In genomic region chr6:3751019-3751729, GRCh38 we compare ENCODE assay signal across 1 cellular context.
TF ChIP-seq lines count a peak whose summit lies in the region.

Gene PXDC1, minus strand, starts transcription at chr6:3751713. Its CDS starts 182 bp downstream, at chr6:3751531.

TF ChIP-seq in HEK293, 187 proteins besides CTCF, POLR2A, EP300 and RAD21 (continued from another document):
- TF ChIP-seq PRDM2 (tag by site-specific recombination; IDR thresholded peaks at IDR 0.05; ENCODE audit: borderline replicate concordance): no peak
- TF ChIP-seq MEIS1 (CRISPR knock-in tag; IDR thresholded peaks at IDR 0.05; ENCODE audit: borderline replicate concordance): 0 out of 2 replicates have a peak, but pooled peaks have one; percentile 10
- peak; percentile 73; the same call in 1 of the 2 replicates for TF ChIP-seq PBX3 (CRISPR knock-in tag; IDR thresholded peaks at IDR 0.05)
- TF ChIP-seq ZNF335 (tag by site-specific recombination; conservative IDR thresholded peaks at IDR 0.05): peak; percentile 81
- TF ChIP-seq BCL11B (tag by site-specific recombination; IDR thresholded peaks at IDR 0.05; ENCODE audit: low read depth): no peak
- TF ChIP-seq ZNF274 (IDR thresholded peaks at IDR 0.05; ENCODE audit: low read length): no peak
- no peak for TF ChIP-seq ZNF274 (tag by site-specific recombination; IDR thresholded peaks at IDR 0.05; ENCODE audit: borderline replicate concordance)
- no peak for TF ChIP-seq ZNF555 (tag by site-specific recombination; conservative IDR thresholded peaks at IDR 0.05)
- no peak for TF ChIP-seq ZNF658 (tag by site-specific recombination; IDR thresholded peaks at IDR 0.05)
- TF ChIP-seq SALL2 (tag by site-specific recombination; IDR thresholded peaks at IDR 0.05; ENCODE audit: borderline replicate concordance): no peak
- TF ChIP-seq ZNF404 (tag by site-specific recombination; IDR thresholded peaks at IDR 0.05): no peak
- TF ChIP-seq ZNF26 (tag by site-specific recombination; IDR thresholded peaks at IDR 0.05): no peak
- TF ChIP-seq ZNF510 (tag by site-specific recombination; IDR thresholded peaks at IDR 0.05; ENCODE audit: insufficient replicate concordance): no peak
- no peak for TF ChIP-seq GFI1B (tag by site-specific recombination; IDR thresholded peaks at IDR 0.05)
- TF ChIP-seq ZBTB8A (tag by site-specific recombination; IDR thresholded peaks at IDR 0.05): peak; percentile 18; the same call in 1 of the 2 replicates
- TF ChIP-seq ZBTB10 (tag by site-specific recombination; IDR thresholded peaks at IDR 0.05): 0 out of 2 replicates have a peak, but pooled peaks have one; percentile 11
